In the genomic region with DNA sequence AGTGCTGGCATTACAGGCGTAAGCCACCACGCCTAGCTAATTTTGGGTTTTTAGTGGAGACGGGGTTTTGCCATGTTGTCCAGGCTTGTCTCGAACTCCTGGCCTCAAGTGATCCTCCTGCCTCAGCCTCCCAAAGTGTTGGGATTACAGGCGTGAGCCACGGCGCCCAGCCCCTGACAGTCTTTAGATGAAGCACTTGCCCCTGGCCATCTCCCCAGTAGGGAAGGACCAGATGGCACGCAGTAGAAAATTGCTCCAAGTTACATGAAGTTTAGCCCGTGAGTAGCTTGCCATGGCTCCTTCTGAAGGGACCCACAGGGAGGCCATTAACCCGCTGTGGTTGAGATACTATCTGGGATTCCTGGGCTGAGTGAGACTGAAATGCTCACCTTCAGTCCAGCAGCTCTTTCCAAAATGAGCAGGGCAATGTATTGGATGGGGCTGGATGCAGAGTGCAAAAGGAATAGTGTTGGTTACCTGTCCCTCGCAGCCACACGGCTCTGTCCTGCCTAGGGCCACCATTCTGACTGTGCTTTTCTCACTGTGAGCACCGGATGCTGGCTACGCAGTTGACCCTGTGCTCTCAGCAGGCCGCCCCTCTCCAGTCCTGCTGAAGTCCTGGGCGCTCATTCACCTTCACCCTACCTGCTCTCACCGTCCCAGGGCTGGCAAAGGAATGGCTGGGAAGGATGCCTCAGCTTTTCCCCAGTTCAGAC, we compare ENCODE assay signal across 21 cellular contexts.
DNase-seq lines count a peak whose midpoint lies in the region; ATAC-seq, FAIRE-seq and TF ChIP-seq lines count a peak whose summit lies in the region.
"Had no signal": no experiment of that assay in that cellular context is flagged by ENCODE, and none has a peak within 500 bp of the region (broad histone marks: within the 10 kb centered on the region; RNA-seq: fewer than 3 reads in every experiment).

No MANE protein-coding gene starts in this region.

- POLR2A ChIA-PET in HepG2 (lab: Yijun Ruan, JAX), result no interaction called here

- in situ Hi-C loops in HepG2 (cut with HindIII; ENCODE audit: extremely low pct_ligation_motif_present, low pct_unique_long_range_greater_than_20kb), result no loop called here

- H3K9ac ChIP-seq in HepG2 (ENCODE audit: insufficient read depth, low read depth, low read length), result no peak overlapping the region

- no peak overlapping the region for H3K4me2 ChIP-seq in HepG2 (ENCODE audit: low read depth, low read length)
- H3K4me2 ChIP-seq: A549, GM23338 had no signal

- H3K4me1 Mint-ChIP-seq in activated CD4-positive, alpha-beta T cell treated with anti-CD3 and anti-CD28 coated beads, Interleukin-2, amount 10 ng/mL, durations not matched to agents 24 days and 14 days, result no peaks in the 10 kb centered on the region
- H3K4me1 Mint-ChIP-seq in osteocyte (ENCODE audit: unreplicated experiment), result no peaks in the 10 kb centered on the region

- H3K27me3 ChIP-seq in HepG2 (ENCODE audit: control insufficient read depth in 1 of 2, insufficient read depth in 2 of 2, low read length in 2 of 2), result peaks cover 0 to 17% of the 10 kb centered on the region in 2 experiments; a peak in 3 of 5 replicates

- BruUV-seq in HepG2 (replicated peaks; lab: Mats Ljungman, UMichigan), result no TSS peak

- no peak for TF ChIP-seq EP300 in HepG2 (IDR thresholded peaks at IDR 0.05; ENCODE audit: low read depth in 2 of 2, low read length in 2 of 2)
- no peak for TF ChIP-seq EP300 in HepG2 (CRISPR knock-in tag; IDR thresholded peaks at IDR 0.05; ENCODE audit: borderline replicate concordance)

- no peaks in the 10 kb centered on the region for H4K20me1 ChIP-seq in HepG2 (ENCODE audit: insufficient read depth, low read length)

- no peak overlapping the region for H3K27ac ChIP-seq in HepG2 (ENCODE audit: extremely low read length, insufficient read depth, low read length)
- H3K27ac ChIP-seq: 22Rv1, A549, C4-2B, HL-60 had no signal

- no peaks in the 10 kb centered on the region for H3K36me3 ChIP-seq in HepG2 (replicated peaks in 1 of 2; ENCODE audit: control insufficient read depth in 1 of 2, insufficient read depth in 2 of 2, low read length in 2 of 2)

- peak; percentile 41 for DNase-seq in activated CD4-positive, alpha-beta T cell treated with anti-CD3 and anti-CD28 coated beads, Interleukin-2, amount 10 ng/mL, durations not matched to agents 24 days and 14 days
- no peak for DNase-seq in activated CD4-positive, alpha-beta T cell treated with anti-CD3 and anti-CD28 coated beads for 48 hours
- DNase-seq in HepG2 (ENCODE audit: low spot score) (no peak), osteocyte (ENCODE audit: extremely low spot score, unreplicated experiment) (peak; percentile 63), urothelium cell line (ENCODE audit: low spot score) (no peak), DMS53 treated with DMSO at 0.1 percent for 48 hours (lab: John Stamatoyannopoulos, UW; ENCODE audit: unreplicated experiment) (no peak), DMS114 treated with DMSO at 0.1 percent for 48 hours (lab: John Stamatoyannopoulos, UW; ENCODE audit: unreplicated experiment) (no peak)
- DNase-seq: AML-193; CD4-positive, alpha-beta T cell; DMS153; DMS79 treated with DMSO at 0.1 percent for 48 hours; GF-D8; HCEC 1CT had no signal

- TF ChIP-seq POLR2A in HepG2 (IDR thresholded peaks at IDR 0.05; ENCODE audit: insufficient read depth in 1 of 2, low read depth in 2 of 2, low read length in 2 of 2), result no peak

- no peak overlapping the region for H3K27ac Mint-ChIP-seq in activated CD4-positive, alpha-beta T cell treated with anti-CD3 and anti-CD28 coated beads, Interleukin-2, amount 10 ng/mL, durations not matched to agents 24 days and 14 days
- no peak overlapping the region for H3K27ac Mint-ChIP-seq in osteocyte (ENCODE audit: unreplicated experiment)
- H3K27ac Mint-ChIP-seq: CD4-positive, alpha-beta T cell; GM23338 had no signal

- H3K27me3 Mint-ChIP-seq in activated CD4-positive, alpha-beta T cell treated with anti-CD3 and anti-CD28 coated beads, Interleukin-2, amount 10 ng/mL, durations not matched to agents 24 days and 14 days, result peaks cover 2% of the 10 kb centered on the region
- peaks cover 24% of the 10 kb centered on the region for H3K27me3 Mint-ChIP-seq in osteocyte (ENCODE audit: unreplicated experiment)
- H3K27me3 Mint-ChIP-seq: CD4-positive, alpha-beta T cell had no signal

- no peaks in the 10 kb centered on the region for H3K9me3 ChIP-seq in HepG2 (ENCODE audit: low read length)
- H3K9me3 ChIP-seq: A549, Caco-2 had no signal

- FAIRE-seq in HepG2 (lab: Jason Lieb, UNC) (no peak), urothelium cell line (lab: Jason Lieb, UNC) (peak; percentile 13)
- FAIRE-seq: A549, D721Med, H54 had no signal

- ATAC-seq in HepG2, result peak; percentile 54
- ATAC-seq: A549, GM23338 had no signal

- no peaks in the 10 kb centered on the region for H3K36me3 Mint-ChIP-seq in activated CD4-positive, alpha-beta T cell treated with anti-CD3 and anti-CD28 coated beads, Interleukin-2, amount 10 ng/mL, durations not matched to agents 24 days and 14 days (ENCODE audit: low read depth)
- H3K36me3 Mint-ChIP-seq in osteocyte (ENCODE audit: unreplicated experiment), result no peaks in the 10 kb centered on the region

- WGBS in HepG2 (ENCODE audit: low lambda C conversion rate), result 35% methylated on average over 16 of the region's 17 CpGs

- no peak for TF ChIP-seq CTCF in HepG2 (CRISPR knock-in tag; IDR thresholded peaks at IDR 0.05)
- no peak for TF ChIP-seq CTCF in osteocyte (IDR thresholded peaks at IDR 0.05)

- no peak overlapping the region for H2AFZ ChIP-seq in HepG2 (ENCODE audit: low read length)
- H2AFZ ChIP-seq: GM23338 had no signal

- no peaks in the 10 kb centered on the region for H3K9me3 Mint-ChIP-seq in activated CD4-positive, alpha-beta T cell treated with anti-CD3 and anti-CD28 coated beads, Interleukin-2, amount 10 ng/mL, durations not matched to agents 24 days and 14 days
- no peaks in the 10 kb centered on the region for H3K9me3 Mint-ChIP-seq in osteocyte (ENCODE audit: unreplicated experiment)
- H3K9me3 Mint-ChIP-seq: CD4-positive, alpha-beta T cell; GM23338 had no signal

- CTCF ChIA-PET in HepG2 (lab: Yijun Ruan, JAX; ENCODE audit: low intra/inter-chr PET ratio, low total read pairs), result no interaction called here

- H3K79me2 ChIP-seq in HepG2 (ENCODE audit: insufficient read depth, low read length), result no peaks in the 10 kb centered on the region

- H3K4me1 ChIP-seq in HepG2 (ENCODE audit: insufficient read depth, low read length), result no peaks in the 10 kb centered on the region
- H3K4me1 ChIP-seq: A549, Caco-2 had no signal

- no peak for TF ChIP-seq RAD21 in HepG2 (CRISPR knock-in tag; IDR thresholded peaks at IDR 0.05)

- intact Hi-C loops in activated CD4-positive, alpha-beta T cell treated with anti-CD3 and anti-CD28 coated beads, Interleukin-2, amount 10 ng/mL, durations not matched to agents 24 days and 14 days (cut with micrococcal nuclease), result no loop called here
- intact Hi-C loops in HepG2 (cut with micrococcal nuclease; ENCODE audit: unreplicated experiment), result no loop called here

- no peak overlapping the region for H3K4me3 Mint-ChIP-seq in activated CD4-positive, alpha-beta T cell treated with anti-CD3 and anti-CD28 coated beads, Interleukin-2, amount 10 ng/mL, durations not matched to agents 24 days and 14 days
- H3K4me3 Mint-ChIP-seq in osteocyte (ENCODE audit: unreplicated experiment), result no peak overlapping the region
- H3K4me3 Mint-ChIP-seq: CD4-positive, alpha-beta T cell; GM23338 had no signal

- no peak overlapping the region for H3K4me3 ChIP-seq in HepG2 (replicated peaks in 1 of 3; ENCODE audit: insufficient read depth in 1 of 3, low read depth in 2 of 3, low read length in 3 of 3)
- H3K4me3 ChIP-seq: A549, GM23338 had no signal

TF ChIP-seq in HepG2, 621 proteins besides CTCF, POLR2A, EP300 and RAD21:
- TF ChIP-seq, protein P1, sequence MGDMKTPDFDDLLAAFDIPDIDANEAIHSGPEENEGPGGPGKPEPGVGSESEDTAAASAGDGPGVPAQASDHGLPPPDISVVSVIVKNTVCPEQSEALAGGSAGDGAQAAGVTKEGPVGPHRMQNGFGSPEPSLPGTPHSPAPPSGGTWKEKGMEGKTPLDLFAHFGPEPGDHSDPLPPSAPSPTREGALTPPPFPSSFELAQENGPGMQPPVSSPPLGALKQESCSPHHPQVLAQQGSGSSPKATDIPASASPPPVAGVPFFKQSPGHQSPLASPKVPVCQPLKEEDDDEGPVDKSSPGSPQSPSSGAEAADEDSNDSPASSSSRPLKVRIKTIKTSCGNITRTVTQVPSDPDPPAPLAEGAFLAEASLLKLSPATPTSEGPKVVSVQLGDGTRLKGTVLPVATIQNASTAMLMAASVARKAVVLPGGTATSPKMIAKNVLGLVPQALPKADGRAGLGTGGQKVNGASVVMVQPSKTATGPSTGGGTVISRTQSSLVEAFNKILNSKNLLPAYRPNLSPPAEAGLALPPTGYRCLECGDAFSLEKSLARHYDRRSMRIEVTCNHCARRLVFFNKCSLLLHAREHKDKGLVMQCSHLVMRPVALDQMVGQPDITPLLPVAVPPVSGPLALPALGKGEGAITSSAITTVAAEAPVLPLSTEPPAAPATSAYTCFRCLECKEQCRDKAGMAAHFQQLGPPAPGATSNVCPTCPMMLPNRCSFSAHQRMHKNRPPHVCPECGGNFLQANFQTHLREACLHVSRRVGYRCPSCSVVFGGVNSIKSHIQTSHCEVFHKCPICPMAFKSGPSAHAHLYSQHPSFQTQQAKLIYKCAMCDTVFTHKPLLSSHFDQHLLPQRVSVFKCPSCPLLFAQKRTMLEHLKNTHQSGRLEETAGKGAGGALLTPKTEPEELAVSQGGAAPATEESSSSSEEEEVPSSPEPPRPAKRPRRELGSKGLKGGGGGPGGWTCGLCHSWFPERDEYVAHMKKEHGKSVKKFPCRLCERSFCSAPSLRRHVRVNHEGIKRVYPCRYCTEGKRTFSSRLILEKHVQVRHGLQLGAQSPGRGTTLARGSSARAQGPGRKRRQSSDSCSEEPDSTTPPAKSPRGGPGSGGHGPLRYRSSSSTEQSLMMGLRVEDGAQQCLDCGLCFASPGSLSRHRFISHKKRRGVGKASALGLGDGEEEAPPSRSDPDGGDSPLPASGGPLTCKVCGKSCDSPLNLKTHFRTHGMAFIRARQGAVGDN (CRISPR knock-in tag; IDR thresholded peaks at IDR 0.05), result peak; percentile 11; the same call in 1 of the 2 replicates
- TF ChIP-seq ZEB1 (IDR thresholded peaks at IDR 0.05; ENCODE audit: insufficient replicate concordance, low read depth), result no peak
- no peak for TF ChIP-seq KLF15 (CRISPR knock-in tag; IDR thresholded peaks at IDR 0.05; ENCODE audit: borderline replicate concordance)
TF ChIP-seq in HepG2: peak in this region for 1.

Comparison
In these comparisons a context has a peak if more than half of its experiments do, and no peak if none do; other contexts are left out.
1. DNase-seq: peak in activated CD4-positive, alpha-beta T cell treated with anti-CD3 and anti-CD28 coated beads, Interleukin-2, amount 10 ng/mL, durations not matched to agents 24 days and 14 days (single experiment) and osteocyte (single experiment); none in activated CD4-positive, alpha-beta T cell treated with anti-CD3 and anti-CD28 coated beads for 48 hours (single experiment), HepG2 (single experiment), urothelium cell line (single experiment), DMS53 treated with DMSO at 0.1 percent for 48 hours (single experiment) and DMS114 treated with DMSO at 0.1 percent for 48 hours (single experiment).